Comparison of ENCODE assay signal across 8 cellular contexts in genomic region chrX:45806410-45807121, GRCh38.
DNase-seq lines count a peak whose midpoint lies in the region; ATAC-seq and TF ChIP-seq lines count a peak whose summit lies in the region.

No MANE protein-coding gene starts in this region.

- TF ChIP-seq EP300 in gastroesophageal sphincter (IDR thresholded peaks at IDR 0.05): no peak

- peak overlapping the region; percentile 98 for H3K27ac Mint-ChIP-seq in activated T-cell treated with anti-CD3 and anti-CD28 coated beads, Interleukin-2, amount 50 U/mL, for 24 hours
- peak overlapping the region; percentile 68 for H3K27ac Mint-ChIP-seq in stimulated activated effector memory CD8-positive, alpha-beta T cell treated with anti-CD3 and anti-CD28 coated beads, Interleukin-12 subunit alpha, Interleukin-12 subunit beta, amount 100 ng/mL, for 72 hours

- H3K27me3 ChIP-seq in heart right ventricle (peaks cover 0 to 56% (median 0%) of the 10 kb centered on the region in 7 donors), gastroesophageal sphincter (no peaks in the 10 kb centered on the region), right lobe of liver (no peaks in the 10 kb centered on the region)

- H3K27ac ChIP-seq in heart right ventricle: peak overlapping the region in 2 of 10 donors; percentile 56 to 72
- peak overlapping the region in 3 of 4 donors; percentile 4 to 37 (median 14) for H3K27ac ChIP-seq in gastroesophageal sphincter
- H3K27ac ChIP-seq in right lobe of liver: no peak overlapping the region

- peaks cover 84% of the 10 kb centered on the region for H3K36me3 Mint-ChIP-seq in activated T-cell treated with anti-CD3 and anti-CD28 coated beads, Interleukin-2, amount 50 U/mL, for 24 hours (ENCODE audit: low read depth)
- H3K36me3 Mint-ChIP-seq in stimulated activated effector memory CD8-positive, alpha-beta T cell treated with anti-CD3 and anti-CD28 coated beads, Interleukin-12 subunit alpha, Interleukin-12 subunit beta, amount 100 ng/mL, for 72 hours: peaks cover 48% of the 10 kb centered on the region

- DNase-seq in heart right ventricle (no peak), left ventricle myocardium superior (no peak), right lobe of liver (no peak)
- peak; percentile 55 for DNase-seq in activated T-cell treated with anti-CD3 and anti-CD28 coated beads, Interleukin-2, amount 50 U/mL, for 24 hours
- DNase-seq in stimulated activated effector memory CD8-positive, alpha-beta T cell treated with anti-CD3 and anti-CD28 coated beads, Interleukin-12 subunit alpha, Interleukin-12 subunit beta, amount 100 ng/mL, for 72 hours (ENCODE audit: low spot score in 2 of 2): no peak

- H3K36me3 ChIP-seq in heart right ventricle (no peaks in the 10 kb centered on the region), gastroesophageal sphincter (no peaks in the 10 kb centered on the region), right lobe of liver (no peaks in the 10 kb centered on the region)

- TF ChIP-seq CTCF in heart right ventricle (IDR thresholded peaks at IDR 0.05): no peak
- no peak for TF ChIP-seq CTCF in gastroesophageal sphincter (IDR thresholded peaks at IDR 0.05)
- no peak for TF ChIP-seq CTCF in right lobe of liver (IDR thresholded peaks at IDR 0.05)

- H3K4me3 ChIP-seq in heart right ventricle (peak overlapping the region in 8 of 10 donors; percentile 9 to 46 (median 35)), gastroesophageal sphincter (peak overlapping the region; percentile 24 to 37), right lobe of liver (no peak overlapping the region)

- 21 to 31% methylated on average over 10 of the region's 10 CpGs for WGBS in heart right ventricle, 2 donors
- 22 to 52% methylated on average over 4 to 7 of the region's 10 CpGs for WGBS in gastroesophageal sphincter (ENCODE audit: low coverage in 1 of 2), 2 donors
- 44% methylated on average over 9 of the region's 10 CpGs for WGBS in right lobe of liver (ENCODE audit: insufficient coverage, low coverage, low lambda C conversion rate, missing lambda C conversion rate)

- intact Hi-C loops in heart right ventricle (cut with DNase I): loop anchor here in 1 of 10 donors (10.0 kb wide), 1 partner anchor 568 kb away; no protein-coding TSS in a partner anchor
- intact Hi-C loops in left ventricle myocardium superior (cut with micrococcal nuclease): no loop called here
- intact Hi-C loops in right lobe of liver (cut with DNase I): no loop called here

- H3K9me3 ChIP-seq in heart right ventricle (no peaks in the 10 kb centered on the region), gastroesophageal sphincter (no peaks in the 10 kb centered on the region), right lobe of liver (no peaks in the 10 kb centered on the region)

- H3K4me3 Mint-ChIP-seq in activated T-cell treated with anti-CD3 and anti-CD28 coated beads, Interleukin-2, amount 50 U/mL, for 24 hours: peak overlapping the region; percentile 64
- peak overlapping the region; percentile 65 for H3K4me3 Mint-ChIP-seq in stimulated activated effector memory CD8-positive, alpha-beta T cell treated with anti-CD3 and anti-CD28 coated beads, Interleukin-12 subunit alpha, Interleukin-12 subunit beta, amount 100 ng/mL, for 72 hours

- ATAC-seq in heart right ventricle: peak in 4 of 8 donors; percentile 17 to 45 (median 34)
- no peak for ATAC-seq in left ventricle myocardium superior
- peak; percentile 80 for ATAC-seq in HG03442 (IDR thresholded peaks at IDR 0.05; ENCODE audit: unreplicated experiment)
- no peak for ATAC-seq in gastroesophageal sphincter
- ATAC-seq in stimulated activated effector memory CD8-positive, alpha-beta T cell treated with anti-CD3 and anti-CD28 coated beads, Interleukin-12 subunit alpha, Interleukin-12 subunit beta, amount 100 ng/mL, for 72 hours: peak; percentile 77
- no peak for ATAC-seq in GM18517 (IDR thresholded peaks at IDR 0.05; ENCODE audit: unreplicated experiment)
- no peak for ATAC-seq in right lobe of liver

- H3K4me1 Mint-ChIP-seq in activated T-cell treated with anti-CD3 and anti-CD28 coated beads, Interleukin-2, amount 50 U/mL, for 24 hours (ENCODE audit: low read depth): peaks cover 94% of the 10 kb centered on the region
- H3K4me1 Mint-ChIP-seq in stimulated activated effector memory CD8-positive, alpha-beta T cell treated with anti-CD3 and anti-CD28 coated beads, Interleukin-12 subunit alpha, Interleukin-12 subunit beta, amount 100 ng/mL, for 72 hours: peaks cover 59% of the 10 kb centered on the region

- TF ChIP-seq POLR2A in gastroesophageal sphincter (IDR thresholded peaks at IDR 0.05) (no peak), right lobe of liver (IDR thresholded peaks at IDR 0.05) (no peak)

- H3K4me1 ChIP-seq in heart right ventricle: peaks cover 0 to 40% (median 0%) of the 10 kb centered on the region in 9 donors
- H3K4me1 ChIP-seq in gastroesophageal sphincter: no peaks in the 10 kb centered on the region
- no peaks in the 10 kb centered on the region for H3K4me1 ChIP-seq in right lobe of liver

- H3K9me3 Mint-ChIP-seq in activated T-cell treated with anti-CD3 and anti-CD28 coated beads, Interleukin-2, amount 50 U/mL, for 24 hours: no peaks in the 10 kb centered on the region
- H3K9me3 Mint-ChIP-seq in stimulated activated effector memory CD8-positive, alpha-beta T cell treated with anti-CD3 and anti-CD28 coated beads, Interleukin-12 subunit alpha, Interleukin-12 subunit beta, amount 100 ng/mL, for 72 hours: no peaks in the 10 kb centered on the region

- H3K27me3 Mint-ChIP-seq in activated T-cell treated with anti-CD3 and anti-CD28 coated beads, Interleukin-2, amount 50 U/mL, for 24 hours: peaks cover 28% of the 10 kb centered on the region

Comparison
In these comparisons a context has a peak if more than half of its experiments do, and no peak if none do; other contexts are left out.
1. ATAC-seq: peak in HG03442 (single experiment) and stimulated activated effector memory CD8-positive, alpha-beta T cell treated with anti-CD3 and anti-CD28 coated beads, Interleukin-12 subunit alpha, Interleukin-12 subunit beta, amount 100 ng/mL, for 72 hours (single experiment); none in left ventricle myocardium superior (single experiment), gastroesophageal sphincter (single experiment), GM18517 (single experiment) and right lobe of liver (0 of 4).
2. H3K27ac ChIP-seq: peak in gastroesophageal sphincter (3 of 4); none in right lobe of liver (0 of 3).
3. H3K4me3 ChIP-seq: peak in heart right ventricle (8 of 10) and gastroesophageal sphincter (2 of 2); none in right lobe of liver (0 of 3).